ENCODE assay signal across 9 cellular contexts in genomic region chr6:73233971-73234370, GRCh38. TPM values are rescaled to one million over a fixed set of nuclear protein-coding genes. Genes with fewer than 3 reads are reported as not detected.
DNase-seq lines count a peak whose midpoint lies in the region; ATAC-seq, FAIRE-seq and TF ChIP-seq lines count a peak whose summit lies in the region.
"Not testable (repeated sequence)": the region's sequence is repeated elsewhere in the genome, so short reads cannot be mapped to it uniquely, and the experiment has no call there.
"Had no signal": no experiment of that assay in that cellular context is flagged by ENCODE, and none has a peak within 500 bp of the region (broad histone marks: within the 10 kb centered on the region; RNA-seq: fewer than 3 reads in every experiment).

No MANE protein-coding gene starts in this region.

- not testable (repeated sequence) for TF ChIP-seq RAD21 in GM12878 (IDR thresholded peaks at IDR 0.05; ENCODE audit: insufficient read depth, low read depth, low read length)

- ATAC-seq in GM12878 = not testable (repeated sequence)

- RAD21 ChIA-PET in GM12878 (lab: Charles Lee; ENCODE audit: unreplicated experiment) = not testable (repeated sequence)

- CTCF ChIA-PET in GM12878 (lab: Yijun Ruan, JAX) = not testable (repeated sequence)

- DNase-seq in AG10803 (ENCODE audit: low read depth) (peak; percentile 59), NCI-H226 (peak; percentile 56), fibroblast of gingiva (ENCODE audit: low read depth) (peak; percentile 64)
- not testable (repeated sequence) for DNase-seq in H54 (ENCODE audit: insufficient read length, low spot score); SK-N-MC (ENCODE audit: low read depth, low spot score); GM12878 (ENCODE audit: low read depth, low spot score); keratinocyte (ENCODE audit: low read depth, low spot score)

- not testable (repeated sequence) for BruUV-seq in GM12878 (replicated peaks; lab: Mats Ljungman, UMichigan)

- H3K4me2 ChIP-seq in GM12878 (ENCODE audit: control insufficient read depth, insufficient read depth) = not testable (repeated sequence)
- H3K4me2 ChIP-seq in keratinocyte (ENCODE audit: control insufficient read depth, extremely low read depth, insufficient read depth, low read depth, low read length) = peak overlapping the region; percentile 56

- SMC1A ChIA-PET in GM12878 (lab: Charles Lee; ENCODE audit: uncharacterized antibody, unreplicated experiment) = not testable (repeated sequence)

- intact Hi-C loops in GM12878 (cut with micrococcal nuclease; ENCODE audit: unreplicated experiment) = not testable (repeated sequence)

- not testable (repeated sequence) for H3K4me3 ChIP-seq in AG10803 (ENCODE audit: low read length); GM12878; keratinocyte (ENCODE audit: control insufficient read depth in 2 of 3, extremely low read depth in 1 of 3, insufficient read depth in 2 of 3, low read depth in 1 of 3, low read length in 3 of 3)
- peak overlapping the region; percentile 28; the same call in 1 of the 2 replicates for H3K4me3 ChIP-seq in SK-N-MC

- H2AFZ ChIP-seq in GM12878 (ENCODE audit: control insufficient read depth, low read depth, low read length) = not testable (repeated sequence)
- peak overlapping the region; percentile 62 for H2AFZ ChIP-seq in keratinocyte (ENCODE audit: control insufficient read depth, low read length)

- H3K9me3 ChIP-seq in SK-N-MC (ENCODE audit: low read depth, low read length); GM12878 (replicated peaks; ENCODE audit: control insufficient read depth, insufficient read depth, low read length); keratinocyte (ENCODE audit: control insufficient read depth, low read depth, low read length): not testable (repeated sequence)

- POLR2A ChIA-PET in GM12878 (lab: Charles Lee) = not testable (repeated sequence)

- WGBS in GM12878 (ENCODE audit: insufficient coverage, insufficient replicate concordance, low lambda C conversion rate, missing lambda C conversion rate) = 88% methylated on average over 3 of the region's 3 CpGs

- TF ChIP-seq CTCF in AG10803 (conservative IDR thresholded peaks at IDR 0.05; ENCODE audit: low read length); GM12878 (IDR thresholded peaks at IDR 0.05 in 2 of 3, conservative IDR thresholded peaks at IDR 0.05 in 1 of 3; ENCODE audit: control insufficient read depth in 2 of 3, extremely low read depth in 1 of 3, insufficient read depth in 1 of 3, low read depth in 3 of 3, low read length in 3 of 3); keratinocyte (optimal IDR thresholded peaks at IDR 0.05 in 1 of 3, IDR thresholded peaks at IDR 0.05 in 1 of 3, conservative IDR thresholded peaks at IDR 0.05 in 1 of 3; ENCODE audit: extremely low read depth in 1 of 3, insufficient read depth in 2 of 3, low read length in 3 of 3): not testable (repeated sequence)

- not testable (repeated sequence) for H3K9ac ChIP-seq in SK-N-MC (ENCODE audit: insufficient read length); GM12878 (ENCODE audit: control insufficient read depth, insufficient read depth, low read length); keratinocyte (ENCODE audit: control insufficient read depth, extremely low read depth, insufficient read depth, low read length)

- in situ Hi-C loops in GM12878 (cut with MboI) = not testable (repeated sequence)

- H3K9me1 ChIP-seq in keratinocyte (ENCODE audit: control insufficient read depth, extremely low read depth, insufficient read depth, low read length) = not testable (repeated sequence)

- not testable (repeated sequence) for TF ChIP-seq EP300 in GM12878 (IDR thresholded peaks at IDR 0.05; ENCODE audit: borderline replicate concordance in 1 of 2, control insufficient read depth in 1 of 2, low read depth in 2 of 2, low read length in 2 of 2)

- not testable (repeated sequence) for H4K20me1 ChIP-seq in GM12878 (ENCODE audit: control insufficient read depth, insufficient read depth); keratinocyte (ENCODE audit: control insufficient read depth, extremely low read depth, insufficient read depth, low read length)

- dilution Hi-C loops in keratinocyte (cut with MboI; ENCODE audit: extremely low pct_ligation_motif_present, low sequenced_read_pairs) = not testable (repeated sequence)

- not testable (repeated sequence) for H3K36me3 ChIP-seq in SK-N-MC (ENCODE audit: insufficient read depth, low read length); GM12878 (ENCODE audit: control insufficient read depth in 2 of 2, insufficient read depth in 2 of 2, low read length in 1 of 2); keratinocyte (ENCODE audit: control insufficient read depth in 2 of 2, extremely low read depth in 1 of 2, insufficient read depth in 2 of 2, low read length in 2 of 2)

- H3K4me1 ChIP-seq in GM12878 (ENCODE audit: control insufficient read depth, insufficient read depth, low read length) = not testable (repeated sequence)
- H3K4me1 ChIP-seq in keratinocyte (ENCODE audit: control insufficient read depth, extremely low read depth, insufficient read depth, low read length) = peaks cover 21% of the 10 kb centered on the region

- TF ChIP-seq POLR2A in H54 (IDR thresholded peaks at IDR 0.05; ENCODE audit: low read depth, low read length); GM12878 (IDR thresholded peaks at IDR 0.05; ENCODE audit: low read depth, low read length): not testable (repeated sequence)

- H3K27me3 ChIP-seq in GM12878 (replicated peaks in 1 of 2; ENCODE audit: control insufficient read depth in 2 of 2, insufficient read depth in 2 of 2, low read length in 1 of 2); keratinocyte (ENCODE audit: control insufficient read depth, extremely low read depth, insufficient read depth, low read length): not testable (repeated sequence)

- H3K27ac ChIP-seq in SK-N-MC (peak overlapping the region; percentile 19; the same call in 1 of the 2 replicates), keratinocyte (ENCODE audit: control insufficient read depth, insufficient read depth, low read length) (peak overlapping the region; percentile 71)
- H3K27ac ChIP-seq in GM12878 (ENCODE audit: control insufficient read depth, insufficient read depth) = not testable (repeated sequence)

- H3K79me2 ChIP-seq in GM12878 (ENCODE audit: control insufficient read depth, insufficient read depth, low read length); keratinocyte (ENCODE audit: control insufficient read depth, insufficient read depth, low read length): not testable (repeated sequence)

- peak; percentile 87 for FAIRE-seq in H54 (lab: Jason Lieb, UNC)
- FAIRE-seq in GM12878 (lab: Jason Lieb, UNC) = peak; percentile 70
- peak; percentile 94 for FAIRE-seq in keratinocyte (lab: Jason Lieb, UNC)

RNA-seq across cellular contexts. Expression of gene KHDC1L, which starts 8.7 kb away (rescaled TPM):
- not detected in 2 replicates for total RNA-seq in GM12878 (2013; cell fraction: nucleolus; rRNA removed)
- total RNA-seq in GM12878 (2014; rRNA removed) = not detected in 2 replicates
- not detected in 2 replicates for total RNA-seq in GM12878 (2014; rRNA removed; fragmentation: Illumina TruSeq; extraction: Trizol)
- not detected in 2 replicates for total RNA-seq in GM12878 (2021)
- not detected for polyA plus RNA-seq in GM12878 (2011; ENCODE audit: low read depth)
- polyA plus RNA-seq in GM12878 (2011; rRNA removed) = 0.12 TPM in 1 of 2 replicates, not detected in the other
- 0.13 and 0.19 TPM in 2 replicates for polyA plus RNA-seq in GM12878 (2011; cell fraction: cytosol; rRNA removed)
- 0.37 TPM in 1 of 2 replicates, not detected in the other for polyA plus RNA-seq in GM12878 (2011; cell fraction: nucleus; rRNA removed)
- polyA plus RNA-seq in GM12878 (2012) = 0.28 TPM in 1 of 2 replicates, not detected in the other
- 0.21 TPM in 1 of 2 replicates, not detected in the other for polyA plus RNA-seq in GM12878 (2014; fragmentation: Illumina TruSeq; extraction: Trizol)
- polyA plus RNA-seq in GM12878 (2014; fragmentation: Nextera tagmentation; extraction: Ambion mirVana) = under 1 TPM; 0.13 to 0.37 TPM
- polyA plus RNA-seq in GM12878 (2014; rRNA removed) = 0.27 TPM in 1 of 2 replicates, not detected in the other
- under 1 TPM in 1 of 2 experiments, not detected in 1; 0.33 TPM for polyA plus RNA-seq in GM12878 (2016; fragmentation: Nextera tagmentation; extraction: Ambion mirVana)
- polyA minus RNA-seq in GM12878 (2011; rRNA and poly(A)+ RNA removed) = not detected in 2 replicates
- not detected in 2 replicates for polyA minus RNA-seq in GM12878 (2011; cell fraction: cytosol; rRNA and poly(A)+ RNA removed)
- not detected in 2 replicates for polyA minus RNA-seq in GM12878 (2011; cell fraction: nucleus; rRNA and poly(A)+ RNA removed)
- polyA plus RNA-seq in keratinocyte = 0.10 TPM in 1 of 3 replicates, not detected in the others
- not detected for polyA plus RNA-seq in keratinocyte (2011; ENCODE audit: low read depth)
- 0.19 TPM in 1 of 2 replicates, not detected in the other for polyA plus RNA-seq in keratinocyte (2011; cell fraction: cytosol; rRNA removed)
- polyA plus RNA-seq in keratinocyte (2011; cell fraction: nucleus; rRNA removed) = not detected in 2 replicates
- polyA plus RNA-seq in keratinocyte (2012; ENCODE audit: low replicate concordance) = not detected in 2 replicates
- polyA minus RNA-seq in keratinocyte = not detected in 3 replicates
- not detected for polyA minus RNA-seq in keratinocyte (2011; cell fraction: cytosol; rRNA and poly(A)+ RNA removed)
- not detected in 2 replicates for polyA minus RNA-seq in keratinocyte (2011; cell fraction: nucleus; rRNA and poly(A)+ RNA removed)
- total RNA-seq: CD4-positive, alpha-beta T cell; T-cell had no signal

RNA-seq across cellular contexts. Expression of gene KHDC1, which starts 29.0 kb away (rescaled TPM):
- 6.0 and 6.1 TPM in 2 replicates for total RNA-seq in GM12878 (2013; cell fraction: nucleolus; rRNA removed)
- total RNA-seq in GM12878 (2014; rRNA removed) (3.3 and 3.4 TPM in 2 replicates), GM12878 (2014; rRNA removed; fragmentation: Illumina TruSeq; extraction: Trizol) (3.8 and 4.7 TPM in 2 replicates), GM12878 (2021) (5.3 and 6.4 TPM in 2 replicates)
- polyA plus RNA-seq in GM12878 (2011; ENCODE audit: low read depth) = 3.1 TPM
- polyA plus RNA-seq in GM12878 (2011; rRNA removed) (2.9 and 4.9 TPM in 2 replicates), GM12878 (2014; fragmentation: Illumina TruSeq; extraction: Trizol) (4.6 and 4.9 TPM in 2 replicates), GM12878 (2014; fragmentation: Nextera tagmentation; extraction: Ambion mirVana) (1 to 10 TPM; 7.6 to 8.7 TPM), GM12878 (2014; rRNA removed) (7.5 and 7.6 TPM in 2 replicates), GM12878 (2016; fragmentation: Nextera tagmentation; extraction: Ambion mirVana) (1 to 10 TPM; 6.1 to 6.6 TPM), keratinocyte (0.52 to 1.0 TPM (median 0.55 TPM) in 3 replicates)
- polyA plus RNA-seq in GM12878 (2011; cell fraction: cytosol; rRNA removed) = 6.8 and 8.0 TPM in 2 replicates
- 10.9 and 13.6 TPM in 2 replicates for polyA plus RNA-seq in GM12878 (2011; cell fraction: nucleus; rRNA removed)
- polyA plus RNA-seq in GM12878 (2012) = 3.7 and 4.0 TPM in 2 replicates
- 2.9 and 5.9 TPM in 2 replicates for polyA minus RNA-seq in GM12878 (2011; rRNA and poly(A)+ RNA removed)
- 2.0 and 2.2 TPM in 2 replicates for polyA minus RNA-seq in GM12878 (2011; cell fraction: cytosol; rRNA and poly(A)+ RNA removed)
- polyA minus RNA-seq in GM12878 (2011; cell fraction: nucleus; rRNA and poly(A)+ RNA removed) = 10.4 and 18.6 TPM in 2 replicates
- polyA plus RNA-seq in keratinocyte (2011; ENCODE audit: low read depth) = not detected
- 0.63 and 0.73 TPM in 2 replicates for polyA plus RNA-seq in keratinocyte (2011; cell fraction: cytosol; rRNA removed)
- polyA plus RNA-seq in keratinocyte (2011; cell fraction: nucleus; rRNA removed) = 0.72 and 1.5 TPM in 2 replicates
- 0.50 and 0.65 TPM in 2 replicates for polyA plus RNA-seq in keratinocyte (2012; ENCODE audit: low replicate concordance)
- 1.7 to 2.1 TPM (median 1.9 TPM) in 3 replicates for polyA minus RNA-seq in keratinocyte
- polyA minus RNA-seq in keratinocyte (2011; cell fraction: cytosol; rRNA and poly(A)+ RNA removed) = not detected
- 0.21 and 1.2 TPM in 2 replicates for polyA minus RNA-seq in keratinocyte (2011; cell fraction: nucleus; rRNA and poly(A)+ RNA removed)
